ENCODE assay signal across 8 cellular contexts in the genomic region with DNA sequence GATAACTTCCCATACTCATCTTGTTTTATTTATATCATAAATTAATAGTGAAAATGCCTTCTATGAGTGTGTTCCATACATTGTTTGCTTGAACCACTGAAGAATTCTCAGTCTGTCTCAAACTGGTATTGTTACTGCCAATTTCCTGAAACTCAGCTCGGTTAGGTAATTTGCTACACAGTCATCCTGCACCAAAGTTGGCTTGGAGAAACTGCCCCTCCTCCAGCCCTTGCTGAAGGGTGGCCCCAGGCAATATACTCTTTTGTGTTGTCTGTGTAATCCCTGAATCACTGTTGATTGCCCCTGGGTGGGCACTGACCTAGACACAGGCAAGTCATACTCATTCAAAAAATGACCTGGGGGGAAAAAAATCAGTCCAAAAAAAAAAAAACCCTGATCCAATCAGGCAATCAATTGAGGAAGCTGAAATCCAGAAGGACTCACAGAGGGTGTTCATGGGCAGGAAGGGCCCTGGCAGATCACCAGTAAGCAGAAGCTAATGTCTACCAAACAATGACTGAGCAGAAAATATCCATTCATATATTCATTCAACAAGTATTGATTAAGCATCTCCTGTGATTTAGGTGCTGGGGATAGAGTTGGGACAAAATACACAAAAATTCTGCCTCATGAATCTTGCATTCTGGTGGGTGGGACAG. TPM values are rescaled to one million over a fixed set of nuclear protein-coding genes. Genes with fewer than 3 reads are reported as not detected.
DNase-seq lines count a peak whose midpoint lies in the region; ATAC-seq and TF ChIP-seq lines count a peak whose summit lies in the region.

No MANE protein-coding gene starts in this region.

- ATAC-seq in HG02884 (IDR thresholded peaks at IDR 0.05; ENCODE audit: unreplicated experiment) (peak; percentile 45), mucosa of descending colon (no peak)

- DNase-seq in SIG-M5 treated with dmso at 0.1 percent for 504 hours (lab: John Stamatoyannopoulos, UW; ENCODE audit: unreplicated experiment) (peak; percentile 61), SIG-M5 (lab: John Stamatoyannopoulos, UW) (no peak), SKM-1 (lab: John Stamatoyannopoulos, UW; ENCODE audit: unreplicated experiment) (peak; percentile 71), mucosa of gallbladder (ENCODE audit: low spot score) (peak; percentile 31), mucosa of descending colon (no peak), GF-D8 (lab: John Stamatoyannopoulos, UW) (no peak), hepatocyte (ENCODE audit: low spot score) (no peak)

- no peak overlapping the region for H3K27ac ChIP-seq in hepatocyte

- no peaks in the 10 kb centered on the region for H3K9me2 ChIP-seq in hepatocyte (replicated peaks; ENCODE audit: insufficient read depth)

- no peak overlapping the region for H3K4me2 ChIP-seq in hepatocyte

- H4K20me1 ChIP-seq in hepatocyte (ENCODE audit: insufficient read depth, poor library complexity, severe bottlenecking): no peaks in the 10 kb centered on the region

- H3K4me3 ChIP-seq in mucosa of descending colon (no peak overlapping the region), hepatocyte (no peak overlapping the region)

- H3K9me3 ChIP-seq in mucosa of descending colon (no peaks in the 10 kb centered on the region), hepatocyte (ENCODE audit: low read depth) (no peaks in the 10 kb centered on the region)

- H3K27me3 ChIP-seq in hepatocyte: no peaks in the 10 kb centered on the region

- 55% methylated on average over 1 of the region's 1 CpG for WGBS in hepatocyte (ENCODE audit: low lambda C conversion rate, missing lambda C conversion rate)

- H3K4me1 ChIP-seq in mucosa of descending colon (ENCODE audit: low read depth): peaks cover 5% of the 10 kb centered on the region
- H3K4me1 ChIP-seq in hepatocyte (ENCODE audit: insufficient read depth): peaks cover 9% of the 10 kb centered on the region

- no peak overlapping the region for H2AFZ ChIP-seq in hepatocyte

- TF ChIP-seq CTCF in mucosa of descending colon (IDR thresholded peaks at IDR 0.05) (no peak), hepatocyte (IDR thresholded peaks at IDR 0.05; ENCODE audit: poor library complexity) (no peak)

- no peaks in the 10 kb centered on the region for H3K79me2 ChIP-seq in hepatocyte

- intact Hi-C loops in mucosa of descending colon (cut with DNase I, micrococcal nuclease): no loop called here

- H3K36me3 ChIP-seq in mucosa of descending colon (ENCODE audit: low read depth) (no peaks in the 10 kb centered on the region), hepatocyte (replicated peaks; ENCODE audit: insufficient read depth, low read depth) (no peaks in the 10 kb centered on the region)

RNA-seq across cellular contexts. Expression of gene SESTD1, which starts 3.8 kb away (rescaled TPM):
- total RNA-seq in mucosa of gallbladder (95.4 TPM), mucosa of descending colon (100 to 1,000 TPM in 1 of 3 donors, 10 to 100 TPM in 2; 25.6 to 102 (median 44.0) TPM), hepatocyte (24.3 and 34.7 TPM in 2 replicates)
- polyA plus RNA-seq in hepatocyte: 42.4 and 44.0 TPM in 2 replicates

Comparison
In these comparisons a context has a peak if more than half of its experiments do, and no peak if none do; other contexts are left out.
1. DNase-seq: peak in SIG-M5 treated with dmso at 0.1 percent for 504 hours (single experiment), SKM-1 (single experiment) and mucosa of gallbladder (single experiment); none in SIG-M5 (single experiment), mucosa of descending colon (0 of 3), GF-D8 (single experiment) and hepatocyte (single experiment).